9 cellular contexts compared by ENCODE assay signal in genomic region chr1:206590025-206590834, GRCh38. TPM values are rescaled to one million over a fixed set of nuclear protein-coding genes. Genes with fewer than 3 reads are reported as not detected.
DNase-seq lines count a peak whose midpoint lies in the region; ATAC-seq and TF ChIP-seq lines count a peak whose summit lies in the region.
"Had no signal": no experiment of that assay in that cellular context is flagged by ENCODE, and none has a peak within 500 bp of the region (broad histone marks: within the 10 kb centered on the region; RNA-seq: fewer than 3 reads in every experiment).

No MANE protein-coding gene starts in this region.

- ATAC-seq in GM21529 (IDR thresholded peaks at IDR 0.05; ENCODE audit: unreplicated experiment): peak; percentile 73
- ATAC-seq in psoas muscle: peak in 2 of 4 donors; percentile 42 to 43

- H3K27me3 Mint-ChIP-seq in brain: no peaks in the 10 kb centered on the region

- POLR2A ChIA-PET in BJ (lab: Charles Lee) (interaction anchor here (0.6 kb wide), 1 partner anchor 22 kb away, joined by 7 read pairs; no protein-coding TSS in a partner anchor), RWPE1 (lab: Yijun Ruan, JAX; ENCODE audit: low non-redundant PET) (no interaction called here)

- peak overlapping the region in 2 of 5 experiments; percentile 12 to 28 for H3K27ac Mint-ChIP-seq in brain

- CTCF ChIA-PET in BJ (lab: Yijun Ruan, JAX): interaction anchor here (1.5 to 7.5 kb wide), 3 partner anchors 45 to 99 kb away, joined by 7 to 150 read pairs (median 8); no protein-coding TSS in a partner anchor
- CTCF ChIA-PET in RWPE1 (lab: Yijun Ruan, JAX): interaction anchor here (0.6 kb wide), 1 partner anchor 100 kb away, joined by 3 read pairs; no protein-coding TSS in a partner anchor

- peaks cover 7% of the 10 kb centered on the region for H3K36me3 ChIP-seq in BJ (ENCODE audit: control insufficient read depth, insufficient read depth, low read length)
- H3K36me3 ChIP-seq in psoas muscle (ENCODE audit: insufficient read depth in 1 of 2, low read depth in 1 of 2): peaks cover 15 to 97% of the 10 kb centered on the region in 2 donors

- peaks cover 22% of the 10 kb centered on the region for H3K4me1 ChIP-seq in psoas muscle
- H3K4me1 ChIP-seq: pancreas had no signal

- TF ChIP-seq CTCF in BJ (IDR thresholded peaks at IDR 0.05; ENCODE audit: insufficient read depth, low read depth, low read length) (peak; percentile 21; the same call in 1 of the 2 replicates), RWPE1 (conservative IDR thresholded peaks at IDR 0.05; ENCODE audit: low read depth) (no peak), brain (conservative IDR thresholded peaks at IDR 0.05) (peak; percentile 31 to 46), psoas muscle (IDR thresholded peaks at IDR 0.05) (peak; percentile 14)

- H3K9me3 Mint-ChIP-seq in brain: no peaks in the 10 kb centered on the region

- no peaks in the 10 kb centered on the region for H3K9me3 ChIP-seq in psoas muscle
- H3K9me3 ChIP-seq: pancreas had no signal

- WGBS in psoas muscle, 3 donors: 67 to 72% (median 67%) methylated on average over 8 of the region's 8 CpGs

- H3K4me3 ChIP-seq in BJ (ENCODE audit: low read depth, low read length) (no peak overlapping the region), psoas muscle (no peak overlapping the region)
- H3K4me3 ChIP-seq: pancreas had no signal

- peak; percentile 40 for DNase-seq in BJ (ENCODE audit: low read depth)
- DNase-seq in RWPE1 (ENCODE audit: low spot score): peak; percentile 96
- no peak for DNase-seq in psoas muscle
- DNase-seq in NCI-H1092 (lab: John Stamatoyannopoulos, UW): no peak
- no peak for DNase-seq in ACHN
- DNase-seq in NCI-H2081 treated with DMSO at 0.1 percent for 48 hours (lab: John Stamatoyannopoulos, UW): no peak
- DNase-seq: pancreas had no signal

- H3K27me3 ChIP-seq in BJ (ENCODE audit: control insufficient read depth, insufficient read depth, low read length): no peaks in the 10 kb centered on the region
- H3K27me3 ChIP-seq in psoas muscle (ENCODE audit: insufficient read depth in 3 of 3, low read length in 2 of 3): no peaks in the 10 kb centered on the region
- H3K27me3 ChIP-seq: pancreas had no signal

- H3K27ac ChIP-seq in RWPE1 (no peak overlapping the region), psoas muscle (peak overlapping the region; percentile 49)
- H3K27ac ChIP-seq: pancreas had no signal

- in situ Hi-C loops in ACHN (cut with HindIII; ENCODE audit: low pct_ligation_motif_present, low pct_unique_long_range_greater_than_20kb, low sequenced_read_pairs): no loop called here

- intact Hi-C loops in psoas muscle (cut with DNase I): no loop called here

- H3K4me3 Mint-ChIP-seq in brain: no peak overlapping the region

- H3K36me3 Mint-ChIP-seq in brain: peaks cover 53% of the 10 kb centered on the region

- H3K4me1 Mint-ChIP-seq in brain: peaks cover 31% of the 10 kb centered on the region

RNA-seq across cellular contexts. Expression of gene EIF2D, which starts 22.0 kb away (rescaled TPM):
- polyA plus RNA-seq in BJ (2011; rRNA removed): 88.7 and 97.4 TPM in 2 replicates
- 27.0 and 41.5 TPM in 2 replicates for polyA minus RNA-seq in BJ (2011; rRNA and poly(A)+ RNA removed)
- 58.6 TPM for polyA plus RNA-seq in brain (ENCODE audit: insufficient read depth, low read depth, low replicate concordance)
- total RNA-seq in psoas muscle: 10 to 100 TPM; 32.1 to 41.8 (median 37.6) TPM
- polyA plus RNA-seq in psoas muscle: 10 to 100 TPM; 21.4 to 40.3 (median 32.8) TPM

RNA-seq across cellular contexts. Expression of gene DYRK3, which starts 45.1 kb away (rescaled TPM):
- polyA plus RNA-seq in BJ (2011; rRNA removed) (7.4 and 10.8 TPM in 2 replicates), brain (ENCODE audit: insufficient read depth, low read depth, low replicate concordance) (4.9 TPM), psoas muscle (1 to 10 TPM in 2 of 3 donors, under 1 TPM in 1; 0.25 to 1.2 (median 1.0) TPM)
- 7.1 and 8.2 TPM in 2 replicates for polyA minus RNA-seq in BJ (2011; rRNA and poly(A)+ RNA removed)
- total RNA-seq in psoas muscle: 1 to 10 TPM in 3 of 4 donors, under 1 TPM in 1; 0.57 to 2.0 (median 1.4) TPM

Comparison
In these comparisons a context has a peak if more than half of its experiments do, and no peak if none do; other contexts are left out.
1. DNase-seq: peak in BJ (single experiment) and RWPE1 (single experiment); none in psoas muscle (0 of 2), NCI-H1092 (single experiment), ACHN (single experiment) and NCI-H2081 treated with DMSO at 0.1 percent for 48 hours (single experiment).